ENCODE assay signal across 1 cellular context in genomic region chr5:52794519-52794918, GRCh38.
TF ChIP-seq lines count a peak whose summit lies in the region.

No MANE protein-coding gene starts in this region.

TF ChIP-seq in HepG2, 621 proteins besides CTCF, POLR2A, EP300 and RAD21 (continued from another document and continues in another):
- TF ChIP-seq ZNF646 (CRISPR knock-in tag; IDR thresholded peaks at IDR 0.05), result peak; percentile 43; the same call in 1 of the 2 replicates
- TF ChIP-seq THAP7 (CRISPR knock-in tag; IDR thresholded peaks at IDR 0.05), result no peak
- TF ChIP-seq ZC3H4 (CRISPR knock-in tag; IDR thresholded peaks at IDR 0.05; ENCODE audit: borderline replicate concordance), result no peak
- TF ChIP-seq ZNF83 (CRISPR knock-in tag; IDR thresholded peaks at IDR 0.05; ENCODE audit: borderline replicate concordance), result no peak
- TF ChIP-seq MAFK (conservative IDR thresholded peaks at IDR 0.05 in 1 of 2, IDR thresholded peaks at IDR 0.05 in 1 of 2; ENCODE audit: low read length in 2 of 2), result peak in 1 of 2 experiments; percentile 18; a peak in 1 of 4 replicates
- TF ChIP-seq ZMYM4 (CRISPR knock-in tag; IDR thresholded peaks at IDR 0.05), result peak; percentile 68; the same call in 1 of the 2 replicates
- peak; percentile 74; the same call in 1 of the 2 replicates for TF ChIP-seq PAXIP1 (CRISPR knock-in tag; conservative IDR thresholded peaks at IDR 0.05)
- TF ChIP-seq SNRNP70 (IDR thresholded peaks at IDR 0.05; ENCODE audit: low read depth, low read length), result no peak
- TF ChIP-seq IRF2 (CRISPR knock-in tag; IDR thresholded peaks at IDR 0.05), result no peak
- TF ChIP-seq ZNF142 (CRISPR knock-in tag; IDR thresholded peaks at IDR 0.05), result no peak
- peak; percentile 89 for TF ChIP-seq ARID3A (IDR thresholded peaks at IDR 0.05; ENCODE audit: low read depth, low read length)
- TF ChIP-seq ZNF205 (CRISPR knock-in tag; IDR thresholded peaks at IDR 0.05), result no peak
- peak; percentile 53 for TF ChIP-seq FOXP1 (IDR thresholded peaks at IDR 0.05)
- TF ChIP-seq FOXP1 (CRISPR knock-in tag; IDR thresholded peaks at IDR 0.05), result peak; percentile 70
- no peak for TF ChIP-seq STAG1 (CRISPR knock-in tag; IDR thresholded peaks at IDR 0.05)
- peak; percentile 50 for TF ChIP-seq SAP130 (CRISPR knock-in tag; IDR thresholded peaks at IDR 0.05; ENCODE audit: low read depth)
- TF ChIP-seq ZNF251 (CRISPR knock-in tag; IDR thresholded peaks at IDR 0.05), result no peak
- TF ChIP-seq NCOR1 (IDR thresholded peaks at IDR 0.05; ENCODE audit: borderline replicate concordance, low read length), result peak; percentile 70; the same call in 1 of the 2 replicates
- peak; percentile 17; the same call in 1 of the 2 replicates for TF ChIP-seq HDAC2 (CRISPR knock-in tag; IDR thresholded peaks at IDR 0.05)
- peak; percentile 38; the same call in 1 of the 2 replicates for TF ChIP-seq HNF4A (CRISPR knock-in tag; IDR thresholded peaks at IDR 0.05)
- TF ChIP-seq ZNF362 (CRISPR knock-in tag; IDR thresholded peaks at IDR 0.05; ENCODE audit: borderline replicate concordance), result peak; percentile 85; the same call in 1 of the 2 replicates
- no peak for TF ChIP-seq ZNF3 (CRISPR knock-in tag; IDR thresholded peaks at IDR 0.05)
- no peak for TF ChIP-seq TMF1 (CRISPR knock-in tag; IDR thresholded peaks at IDR 0.05; ENCODE audit: low read depth)
- TF ChIP-seq FUBP1 (CRISPR knock-in tag; IDR thresholded peaks at IDR 0.05; ENCODE audit: borderline replicate concordance), result no peak
- TF ChIP-seq STAT6 (CRISPR knock-in tag; IDR thresholded peaks at IDR 0.05; ENCODE audit: borderline replicate concordance), result no peak
- peak; percentile 71; the same call in 1 of the 2 replicates for TF ChIP-seq NFIC (IDR thresholded peaks at IDR 0.05; ENCODE audit: low read length)
